ENCODE assay signal across 8 cellular contexts in genomic region chr7:38179719-38180333, GRCh38. TPM values are rescaled to one million over a fixed set of nuclear protein-coding genes. Genes with fewer than 3 reads are reported as not detected.
A peak's percentile ranks its signal among the peaks of the same experiment; 100 is the strongest.
DNase-seq lines count a peak whose midpoint lies in the region; ATAC-seq, FAIRE-seq and TF ChIP-seq lines count a peak whose summit lies in the region.

No MANE protein-coding gene starts in this region.

- peak overlapping the region; percentile 27 for H3K4me3 Mint-ChIP-seq in activated T-cell treated with anti-CD3 and anti-CD28 coated beads, Interleukin-2, amount 50 U/mL, for 4 hours
- H3K4me3 Mint-ChIP-seq in activated T-helper 17 cell treated with anti-CD3 and anti-CD28 coated beads, Interleukin-2, amount 50 U/mL, for 72 hours = peak overlapping the region; percentile 93

- H3K27me3 ChIP-seq in keratinocyte (ENCODE audit: control insufficient read depth, extremely low read depth, insufficient read depth, low read length) (no peaks in the 10 kb centered on the region), tibial artery (no peaks in the 10 kb centered on the region)

- H3K27ac Mint-ChIP-seq in activated T-helper 17 cell treated with anti-CD3 and anti-CD28 coated beads, Interleukin-2, amount 50 U/mL, for 72 hours = peak overlapping the region; percentile 2

- H3K4me1 Mint-ChIP-seq in activated T-cell treated with anti-CD3 and anti-CD28 coated beads, Interleukin-2, amount 50 U/mL, for 4 hours (ENCODE audit: low read depth) = peaks cover 36% of the 10 kb centered on the region
- peaks cover 11% of the 10 kb centered on the region for H3K4me1 Mint-ChIP-seq in activated T-helper 17 cell treated with anti-CD3 and anti-CD28 coated beads, Interleukin-2, amount 50 U/mL, for 72 hours

- no peak for FAIRE-seq in keratinocyte (lab: Jason Lieb, UNC)

- peak overlapping the region; percentile 91 for H3K4me2 ChIP-seq in keratinocyte (ENCODE audit: control insufficient read depth, extremely low read depth, insufficient read depth, low read depth, low read length)

- no peak for TF ChIP-seq CTCF in keratinocyte (optimal IDR thresholded peaks at IDR 0.05 in 1 of 3, IDR thresholded peaks at IDR 0.05 in 1 of 3, conservative IDR thresholded peaks at IDR 0.05 in 1 of 3; ENCODE audit: extremely low read depth in 1 of 3, insufficient read depth in 2 of 3, low read length in 3 of 3)
- TF ChIP-seq CTCF in tibial artery (IDR thresholded peaks at IDR 0.05) = no peak

- DNase-seq in activated T-cell treated with anti-CD3 and anti-CD28 coated beads, Interleukin-2, amount 50 U/mL, for 4 hours = no peak
- no peak for DNase-seq in activated T-cell treated with anti-CD3 and anti-CD28 coated beads for 4 hours
- DNase-seq in keratinocyte (ENCODE audit: low read depth, low spot score) = no peak
- no peak for DNase-seq in tibial artery
- no peak for DNase-seq in retina
- no peak for DNase-seq in pons (ENCODE audit: low spot score)
- DNase-seq in activated CD4-positive, CD25-positive, alpha-beta regulatory T cell treated with anti-CD3 and anti-CD28 coated beads, Interleukin-2, amount 50 U/mL, for 72 hours = no peak

- H3K36me3 ChIP-seq in keratinocyte (ENCODE audit: control insufficient read depth in 2 of 2, extremely low read depth in 1 of 2, insufficient read depth in 2 of 2, low read length in 2 of 2) (peaks cover 0 to 1% of the 10 kb centered on the region in 2 experiments), tibial artery (no peaks in the 10 kb centered on the region)

- H2AFZ ChIP-seq in keratinocyte (ENCODE audit: control insufficient read depth, low read length) = peak overlapping the region; percentile 36

- H4K20me1 ChIP-seq in keratinocyte (ENCODE audit: control insufficient read depth, extremely low read depth, insufficient read depth, low read length) = no peaks in the 10 kb centered on the region

- H3K4me1 ChIP-seq in keratinocyte (ENCODE audit: control insufficient read depth, extremely low read depth, insufficient read depth, low read length) (peaks cover 9% of the 10 kb centered on the region), tibial artery (peaks cover 0 to 24% (median 7%) of the 10 kb centered on the region in 4 donors)

- peaks cover 39% of the 10 kb centered on the region for H3K79me2 ChIP-seq in keratinocyte (ENCODE audit: control insufficient read depth, insufficient read depth, low read length)

- peaks cover 4% of the 10 kb centered on the region for H3K9me3 Mint-ChIP-seq in activated T-cell treated with anti-CD3 and anti-CD28 coated beads, Interleukin-2, amount 50 U/mL, for 4 hours
- no peaks in the 10 kb centered on the region for H3K9me3 Mint-ChIP-seq in activated T-helper 17 cell treated with anti-CD3 and anti-CD28 coated beads, Interleukin-2, amount 50 U/mL, for 72 hours

- peaks cover 10% of the 10 kb centered on the region for H3K36me3 Mint-ChIP-seq in activated T-cell treated with anti-CD3 and anti-CD28 coated beads, Interleukin-2, amount 50 U/mL, for 4 hours (ENCODE audit: insufficient read depth)
- H3K36me3 Mint-ChIP-seq in activated T-helper 17 cell treated with anti-CD3 and anti-CD28 coated beads, Interleukin-2, amount 50 U/mL, for 72 hours (ENCODE audit: low read depth) = no peaks in the 10 kb centered on the region

- H3K9me3 ChIP-seq in keratinocyte (ENCODE audit: control insufficient read depth, low read depth, low read length) (no peaks in the 10 kb centered on the region), tibial artery (no peaks in the 10 kb centered on the region)

- intact Hi-C loops in tibial artery (cut with DNase I; ENCODE audit: low total_unique reads) = loop anchor here (2.0 kb wide), 1 partner anchor 263 kb away; the partner anchor contains the start of gene SFRP4

- dilution Hi-C loops in keratinocyte (cut with MboI; ENCODE audit: extremely low pct_ligation_motif_present, low sequenced_read_pairs) = no loop called here

- H3K4me3 ChIP-seq in keratinocyte (ENCODE audit: control insufficient read depth in 2 of 3, extremely low read depth in 1 of 3, insufficient read depth in 2 of 3, low read depth in 1 of 3, low read length in 3 of 3) = peak overlapping the region in 2 of 3 experiments; percentile 40 to 92
- H3K4me3 ChIP-seq in tibial artery = peak overlapping the region in 1 of 2 donors; percentile 89

- peaks cover under 1% of the 10 kb centered on the region for H3K27me3 Mint-ChIP-seq in activated T-cell treated with anti-CD3 and anti-CD28 coated beads, Interleukin-2, amount 50 U/mL, for 4 hours (ENCODE audit: low read depth)
- peaks cover 1% of the 10 kb centered on the region for H3K27me3 Mint-ChIP-seq in activated T-helper 17 cell treated with anti-CD3 and anti-CD28 coated beads, Interleukin-2, amount 50 U/mL, for 72 hours

- no peak for ATAC-seq in activated T-cell treated with anti-CD3 and anti-CD28 coated beads, Interleukin-2, amount 50 U/mL, for 4 hours
- no peak for ATAC-seq in activated T-helper 17 cell treated with anti-CD3 and anti-CD28 coated beads, Interleukin-2, amount 50 U/mL, for 72 hours (replicated peaks)

- no peak overlapping the region for H3K27ac ChIP-seq in keratinocyte (ENCODE audit: control insufficient read depth, insufficient read depth, low read length)
- H3K27ac ChIP-seq in tibial artery = peak overlapping the region; percentile 87 to 93

- no peaks in the 10 kb centered on the region for H3K9me1 ChIP-seq in keratinocyte (ENCODE audit: control insufficient read depth, extremely low read depth, insufficient read depth, low read length)

- H3K9ac ChIP-seq in keratinocyte (ENCODE audit: control insufficient read depth, extremely low read depth, insufficient read depth, low read length) = no peak overlapping the region

RNA-seq across cellular contexts. Expression of gene STARD3NL, which starts 1.8 kb away (rescaled TPM):
- 10 to 100 TPM; 30.2 to 31.3 (median 30.7) TPM for total RNA-seq in activated T-cell treated with anti-CD3 and anti-CD28 coated beads, Interleukin-2, amount 50 U/mL, for 4 hours
- total RNA-seq in activated T-helper 17 cell treated with anti-CD3 and anti-CD28 coated beads, Interleukin-2, amount 50 U/mL, for 72 hours = 10 to 100 TPM; 20.6 to 28.9 TPM
- polyA plus RNA-seq in keratinocyte = 28.3 to 45.1 TPM (median 32.8 TPM) in 3 replicates
- polyA plus RNA-seq in keratinocyte (2011; ENCODE audit: low read depth) = 7.7 TPM
- 24.7 and 39.8 TPM in 2 replicates for polyA plus RNA-seq in keratinocyte (2011; cell fraction: cytosol; rRNA removed)
- 13.0 and 14.4 TPM in 2 replicates for polyA plus RNA-seq in keratinocyte (2011; cell fraction: nucleus; rRNA removed)
- 7.9 and 26.4 TPM in 2 replicates for polyA plus RNA-seq in keratinocyte (2012; ENCODE audit: low replicate concordance)
- 5.8 to 17.8 TPM (median 12.1 TPM) in 3 replicates for polyA minus RNA-seq in keratinocyte
- 11.5 TPM for polyA minus RNA-seq in keratinocyte (2011; cell fraction: cytosol; rRNA and poly(A)+ RNA removed)
- polyA minus RNA-seq in keratinocyte (2011; cell fraction: nucleus; rRNA and poly(A)+ RNA removed) = 6.1 and 7.9 TPM in 2 replicates
